8 cellular contexts compared by ENCODE assay signal in genomic region chr16:89308391-89309333, GRCh38.
DNase-seq lines count a peak whose midpoint lies in the region; ATAC-seq and TF ChIP-seq lines count a peak whose summit lies in the region.

No MANE protein-coding gene starts in this region.

- no peak overlapping the region for H3K4me3 Mint-ChIP-seq in CD14-positive monocyte
- no peak overlapping the region for H3K4me3 Mint-ChIP-seq in mesothelial cell of epicardium

- no peaks in the 10 kb centered on the region for H4K20me1 ChIP-seq in MM.1S (ENCODE audit: insufficient read depth, low read length)

- H3K9me3 Mint-ChIP-seq in CD14-positive monocyte: peaks cover 0 to 3% (median 0%) of the 10 kb centered on the region in 7 donors
- H3K9me3 Mint-ChIP-seq in mesothelial cell of epicardium: no peaks in the 10 kb centered on the region

- no peaks in the 10 kb centered on the region for H3K36me3 ChIP-seq in MM.1S (replicated peaks; ENCODE audit: insufficient read depth, low read length)

- no peaks in the 10 kb centered on the region for H3K9me2 ChIP-seq in MM.1S (replicated peaks; ENCODE audit: insufficient read depth, low read length)

- TF ChIP-seq CTCF in CD14-positive monocyte (IDR thresholded peaks at IDR 0.05) (peak; percentile 64), MM.1S (IDR thresholded peaks at IDR 0.05; ENCODE audit: low read length) (peak; percentile 34), astrocyte of the spinal cord (IDR thresholded peaks at IDR 0.05; ENCODE audit: low read depth, low read length) (peak; percentile 65), mesothelial cell of epicardium (IDR thresholded peaks at IDR 0.05; ENCODE audit: unreplicated experiment) (peak; percentile 20)

- H3K27me3 ChIP-seq in MM.1S (replicated peaks; ENCODE audit: insufficient read depth, low read length): no peaks in the 10 kb centered on the region

- no peak overlapping the region for H3K4me2 ChIP-seq in MM.1S (ENCODE audit: low read depth, low read length)

- H3K9ac ChIP-seq in MM.1S (ENCODE audit: low read length): no peak overlapping the region

- in situ Hi-C loops in astrocyte of the spinal cord (cut with HindIII; ENCODE audit: low sequenced_read_pairs): no loop called here

- intact Hi-C loops in CD14-positive monocyte (cut with micrococcal nuclease): no loop called here

- H3F3A ChIP-seq in MM.1S (ENCODE audit: insufficient read depth, low read length): no peaks in the 10 kb centered on the region

- H3K27ac Mint-ChIP-seq in CD14-positive monocyte: peak overlapping the region in 3 of 7 donors; percentile 5 to 78 (median 37)
- peak overlapping the region; percentile 47 for H3K27ac Mint-ChIP-seq in mesothelial cell of epicardium

- H3K36me3 Mint-ChIP-seq in CD14-positive monocyte: peaks cover 44 to 71% of the 10 kb centered on the region in 2 donors
- H3K36me3 Mint-ChIP-seq in mesothelial cell of epicardium: peaks cover 23% of the 10 kb centered on the region

- H2AFZ ChIP-seq in MM.1S (ENCODE audit: low read length): no peak overlapping the region

- ATAC-seq in GM18858 (IDR thresholded peaks at IDR 0.05; ENCODE audit: unreplicated experiment) (no peak), GM18502 (IDR thresholded peaks at IDR 0.05; ENCODE audit: poor library complexity, unreplicated experiment) (no peak), GM18870 (IDR thresholded peaks at IDR 0.05; ENCODE audit: unreplicated experiment) (no peak)

- peaks cover 87% of the 10 kb centered on the region for H3K79me2 ChIP-seq in MM.1S (ENCODE audit: low read length)

- H3K27me3 Mint-ChIP-seq in CD14-positive monocyte (ENCODE audit: low read depth in 3 of 3) (peaks cover 0 to 2% (median 2%) of the 10 kb centered on the region in 3 donors), mesothelial cell of epicardium (ENCODE audit: low read depth) (no peaks in the 10 kb centered on the region)

- no peak for DNase-seq in CD14-positive monocyte (ENCODE audit: low spot score)
- no peak for DNase-seq in MM.1S
- no peak for DNase-seq in astrocyte of the spinal cord (ENCODE audit: low read depth, low spot score)
- no peak for DNase-seq in mesothelial cell of epicardium (ENCODE audit: low spot score in 2 of 2, unreplicated experiment in 2 of 2)
- DNase-seq in NCI-H345 treated with DMSO at 0.1 percent for 48 hours (lab: John Stamatoyannopoulos, UW; ENCODE audit: unreplicated experiment): no peak

- H3K4me1 Mint-ChIP-seq in CD14-positive monocyte (peaks cover 3% of the 10 kb centered on the region), mesothelial cell of epicardium (no peaks in the 10 kb centered on the region)

- H3K4me3 ChIP-seq in MM.1S (ENCODE audit: low read length) (no peak overlapping the region), astrocyte of the spinal cord (ENCODE audit: low read depth, low read length) (no peak overlapping the region)

- H3K27ac ChIP-seq in MM.1S (ENCODE audit: low read length): no peak overlapping the region

- H3K4me1 ChIP-seq in MM.1S (ENCODE audit: low read length): no peaks in the 10 kb centered on the region

- H3K9me3 ChIP-seq in MM.1S (replicated peaks; ENCODE audit: insufficient read depth, low read length): no peaks in the 10 kb centered on the region
